8 cellular contexts compared by ENCODE assay signal in the genomic region with DNA sequence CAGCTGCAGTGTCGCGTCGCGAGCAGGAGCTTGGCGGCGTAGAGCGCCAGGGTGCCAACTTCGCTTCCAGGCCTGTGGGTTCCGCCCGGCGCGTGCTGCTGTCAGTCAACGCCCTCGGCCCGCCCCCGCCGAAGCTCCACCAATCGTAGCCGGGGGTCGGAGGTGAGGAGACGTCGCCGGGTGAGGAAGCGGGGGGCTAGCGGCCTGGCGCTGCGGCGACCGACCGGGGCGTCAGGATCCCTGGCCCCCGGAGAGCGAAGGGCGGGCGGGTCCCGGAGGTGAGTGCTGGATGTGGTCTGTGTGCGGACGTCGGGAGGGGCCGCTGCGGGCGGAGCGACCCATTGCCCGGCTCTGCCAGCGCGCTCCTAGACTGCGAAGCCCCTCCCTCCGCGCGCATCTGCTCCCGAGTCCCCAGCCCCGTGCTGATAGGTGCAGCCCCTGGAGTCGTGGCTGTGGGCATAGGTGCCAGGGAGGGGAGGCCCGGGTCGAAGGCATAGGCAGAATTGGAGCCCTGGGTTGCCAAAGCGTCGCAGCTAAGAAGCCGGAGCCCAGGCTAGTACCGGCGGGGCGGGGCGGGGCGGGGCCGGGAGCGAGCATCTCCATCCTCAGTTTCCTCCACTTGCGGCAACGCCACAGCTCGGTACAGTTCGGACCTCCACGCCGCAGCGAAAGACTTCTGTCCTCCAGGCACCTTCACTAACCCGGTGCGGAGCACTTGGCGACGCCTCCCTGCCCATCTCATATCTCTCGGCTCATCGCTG. TPM values are rescaled to one million over a fixed set of nuclear protein-coding genes. Genes with fewer than 3 reads are reported as not detected.
A peak's percentile ranks its signal among the peaks of the same experiment; 100 is the strongest.
DNase-seq lines count a peak whose midpoint lies in the region; ATAC-seq and TF ChIP-seq lines count a peak whose summit lies in the region.

Gene NXPE3, plus strand, starts transcription at position 165 of the 761 bp plus-strand sequence. CDS start 6,386 bp downstream, outside the sequence.

- peak within 1 kb of the TSS; percentile 91 for H2AFZ ChIP-seq in neuron (ENCODE audit: low read depth, low read length)

- peak within 1 kb of the TSS; percentile 81 for H3K4me3 ChIP-seq in HAP-1
- peak within 1 kb of the TSS; percentile 82 for H3K4me3 ChIP-seq in MG63
- peak within 1 kb of the TSS; percentile 56 for H3K4me3 ChIP-seq in neuron (ENCODE audit: low read length)
- H3K4me3 ChIP-seq in subcutaneous abdominal adipose tissue (ENCODE audit: low read depth in 1 of 5, low read length in 5 of 5) = peak within 1 kb of the TSS; percentile 61 to 93 (median 84)

- DNase-seq in G401 (ENCODE audit: low spot score) = peak; percentile 89
- peak; percentile 78 to 94 for DNase-seq in HAP-1 (ENCODE audit: low spot score in 2 of 2)
- peak; percentile 91 for DNase-seq in MG63
- peak; percentile 65 for DNase-seq in SHP77 treated with DMSO at 0.1 percent for 48 hours (lab: John Stamatoyannopoulos, UW)
- DNase-seq in activated gamma-delta T cell treated with Interleukin-2 at 50 U/mL for 16 hours = peak; percentile 93
- peak; percentile 44 to 70 for DNase-seq in foreskin keratinocyte

- TF ChIP-seq CTCF in foreskin keratinocyte (conservative IDR thresholded peaks at IDR 0.05) = no peak

- H3K9ac ChIP-seq in subcutaneous abdominal adipose tissue (ENCODE audit: low read length in 5 of 5) = peak within 1 kb of the TSS; percentile 26 to 79 (median 66)

- H3K9me3 ChIP-seq in HAP-1 (no peaks in the 10 kb centered on the region), MG63 (no peaks in the 10 kb centered on the region), neuron (ENCODE audit: low read length) (no peaks in the 10 kb centered on the region), subcutaneous abdominal adipose tissue (ENCODE audit: control insufficient read depth in 5 of 5, low read length in 5 of 5) (no peaks in the 10 kb centered on the region)

- in situ Hi-C loops in G401 (cut with HindIII; ENCODE audit: low sequenced_read_pairs) (no loop called here), HAP-1 (cut with MboI; ENCODE audit: low sequenced_read_pairs) (no loop called here)

- no peak within 1 kb of the TSS for H3K27ac ChIP-seq in foreskin keratinocyte
- H3K27ac ChIP-seq in subcutaneous abdominal adipose tissue (ENCODE audit: low read depth, low read length) = peak within 1 kb of the TSS; percentile 16

- ATAC-seq in foreskin keratinocyte = peak; percentile 93

- H3K36me3 ChIP-seq in HAP-1 (replicated peaks) (peaks cover 14% of the 10 kb centered on the region), MG63 (no peaks in the 10 kb centered on the region), neuron (ENCODE audit: insufficient read depth, low read length) (peaks cover 9% of the 10 kb centered on the region), subcutaneous abdominal adipose tissue (ENCODE audit: control insufficient read depth in 5 of 5, insufficient read depth in 5 of 5, low read length in 5 of 5) (peaks cover 0 to 10% (median 5%) of the 10 kb centered on the region in 5 donors)

- H3K4me1 ChIP-seq in HAP-1 (peaks cover 23% of the 10 kb centered on the region), foreskin keratinocyte (peaks cover 9% of the 10 kb centered on the region), neuron (ENCODE audit: insufficient read depth, low read length) (peaks cover 30% of the 10 kb centered on the region), subcutaneous abdominal adipose tissue (ENCODE audit: control insufficient read depth in 5 of 5, insufficient read depth in 5 of 5, low read length in 5 of 5) (peaks cover 2 to 21% (median 16%) of the 10 kb centered on the region in 5 donors)

- H3K27me3 ChIP-seq in HAP-1 (ENCODE audit: low read depth) = no peaks in the 10 kb centered on the region
- H3K27me3 ChIP-seq in MG63 = no peaks in the 10 kb centered on the region
- no peaks in the 10 kb centered on the region for H3K27me3 ChIP-seq in foreskin keratinocyte
- H3K27me3 ChIP-seq in neuron (ENCODE audit: insufficient read depth, low read length) = no peaks in the 10 kb centered on the region
- no peaks in the 10 kb centered on the region for H3K27me3 ChIP-seq in subcutaneous abdominal adipose tissue (ENCODE audit: control insufficient read depth in 5 of 5, insufficient read depth in 4 of 5, low read length in 5 of 5)

RNA-seq across cellular contexts. Expression of gene NXPE3, which starts in this region (rescaled TPM):
- 12.3 and 13.9 TPM in 2 replicates for total RNA-seq in G401 (2014; rRNA removed; shearing (Covaris generic))
- 7.5 and 12.4 TPM in 2 replicates for total RNA-seq in MG63 (2014; rRNA removed; shearing (Covaris generic); ENCODE audit: low replicate concordance)
- total RNA-seq in foreskin keratinocyte = 14.9 and 16.8 TPM in 2 replicates
- 7.6 and 7.8 TPM in 2 replicates for polyA plus RNA-seq in foreskin keratinocyte
